ENCODE assay signal across 1 cellular context in genomic region chr19:21323000-21323399, GRCh38.
TF ChIP-seq lines count a peak whose summit lies in the region.

No MANE protein-coding gene starts in this region.

TF ChIP-seq in WTC11, 78 proteins besides CTCF, POLR2A, EP300 and RAD21:
- TF ChIP-seq E2F1 (CRISPR knock-in tag; IDR thresholded peaks at IDR 0.05) (no peak), ELF4 (CRISPR knock-in tag; IDR thresholded peaks at IDR 0.05; ENCODE audit: low read depth) (no peak), GRHL2 (CRISPR knock-in tag; IDR thresholded peaks at IDR 0.05; ENCODE audit: insufficient replicate concordance, severe bottlenecking) (no peak), ZMAT4 (CRISPR knock-in tag; IDR thresholded peaks at IDR 0.05) (no peak), KAT7 (CRISPR knock-in tag; IDR thresholded peaks at IDR 0.05; ENCODE audit: borderline replicate concordance) (no peak), FOXJ3 (CRISPR knock-in tag; IDR thresholded peaks at IDR 0.05; ENCODE audit: borderline replicate concordance) (no peak)
- TF ChIP-seq, protein P1, sequence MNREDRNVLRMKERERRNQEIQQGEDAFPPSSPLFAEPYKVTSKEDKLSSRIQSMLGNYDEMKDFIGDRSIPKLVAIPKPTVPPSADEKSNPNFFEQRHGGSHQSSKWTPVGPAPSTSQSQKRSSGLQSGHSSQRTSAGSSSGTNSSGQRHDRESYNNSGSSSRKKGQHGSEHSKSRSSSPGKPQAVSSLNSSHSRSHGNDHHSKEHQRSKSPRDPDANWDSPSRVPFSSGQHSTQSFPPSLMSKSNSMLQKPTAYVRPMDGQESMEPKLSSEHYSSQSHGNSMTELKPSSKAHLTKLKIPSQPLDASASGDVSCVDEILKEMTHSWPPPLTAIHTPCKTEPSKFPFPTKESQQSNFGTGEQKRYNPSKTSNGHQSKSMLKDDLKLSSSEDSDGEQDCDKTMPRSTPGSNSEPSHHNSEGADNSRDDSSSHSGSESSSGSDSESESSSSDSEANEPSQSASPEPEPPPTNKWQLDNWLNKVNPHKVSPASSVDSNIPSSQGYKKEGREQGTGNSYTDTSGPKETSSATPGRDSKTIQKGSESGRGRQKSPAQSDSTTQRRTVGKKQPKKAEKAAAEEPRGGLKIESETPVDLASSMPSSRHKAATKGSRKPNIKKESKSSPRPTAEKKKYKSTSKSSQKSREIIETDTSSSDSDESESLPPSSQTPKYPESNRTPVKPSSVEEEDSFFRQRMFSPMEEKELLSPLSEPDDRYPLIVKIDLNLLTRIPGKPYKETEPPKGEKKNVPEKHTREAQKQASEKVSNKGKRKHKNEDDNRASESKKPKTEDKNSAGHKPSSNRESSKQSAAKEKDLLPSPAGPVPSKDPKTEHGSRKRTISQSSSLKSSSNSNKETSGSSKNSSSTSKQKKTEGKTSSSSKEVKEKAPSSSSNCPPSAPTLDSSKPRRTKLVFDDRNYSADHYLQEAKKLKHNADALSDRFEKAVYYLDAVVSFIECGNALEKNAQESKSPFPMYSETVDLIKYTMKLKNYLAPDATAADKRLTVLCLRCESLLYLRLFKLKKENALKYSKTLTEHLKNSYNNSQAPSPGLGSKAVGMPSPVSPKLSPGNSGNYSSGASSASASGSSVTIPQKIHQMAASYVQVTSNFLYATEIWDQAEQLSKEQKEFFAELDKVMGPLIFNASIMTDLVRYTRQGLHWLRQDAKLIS (CRISPR knock-in tag; IDR thresholded peaks at IDR 0.05; ENCODE audit: borderline replicate concordance): no peak
